Comparison of ENCODE assay signal across 25 cellular contexts in the genomic region with DNA sequence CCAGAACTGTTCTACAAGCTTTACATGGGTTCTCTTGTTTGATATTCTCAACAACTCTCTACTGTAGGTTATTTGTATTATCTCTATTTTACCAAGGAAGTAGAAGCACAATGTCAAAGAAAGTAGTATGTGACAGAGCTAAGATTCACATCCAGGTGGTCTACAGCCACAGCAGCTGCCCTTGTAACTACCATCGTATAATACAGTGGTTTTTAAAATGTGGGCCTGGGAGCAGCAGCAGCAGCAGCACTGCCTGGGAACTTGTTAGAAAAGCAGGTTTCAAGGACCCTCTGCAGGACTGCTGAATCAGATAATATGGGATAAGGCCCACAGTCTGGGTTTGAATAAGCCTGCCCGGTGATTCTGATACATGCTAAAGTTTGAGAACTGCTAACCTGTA.
"Had no signal": no experiment of that assay in that cellular context is flagged by ENCODE, and none has a peak within 500 bp of the region (broad histone marks: within the 10 kb centered on the region; RNA-seq: fewer than 3 reads in every experiment).

No MANE protein-coding gene starts in this region.

- H3K4me1 Mint-ChIP-seq: mesothelial cell of epicardium had no signal

- H3K9me3 Mint-ChIP-seq: dendritic cell treated with granulocyte-macrophage colony-stimulating factor and Interleukin-4, amounts not matched to agents 40 ng/mL and 50 ng/mL, for 4 days; effector memory CD8-positive, alpha-beta T cell; endodermal cell; naive B cell had no signal

- ATAC-seq: effector memory CD8-positive, alpha-beta T cell; esophagus mucosa; gastrocnemius medialis; heart right ventricle; left cardiac atrium; left lung; left ventricle myocardium superior; lower lobe of right lung; mucosa of descending colon had no signal

- H3K27ac ChIP-seq: colonic mucosa, epithelial cell of prostate, esophagus squamous epithelium, gastrocnemius medialis, heart right ventricle, left lung, lower lobe of right lung had no signal

- DNase-seq: colonic mucosa; cortex of kidney; effector CD8-positive, alpha-beta T cell; effector memory CD8-positive, alpha-beta T cell; endodermal cell; erythroblast; esophagus squamous epithelium; foreskin fibroblast; foreskin melanocyte; gastrocnemius medialis; glutamatergic neuron; head of caudate nucleus; heart right ventricle; hippocampal formation; left cardiac atrium; left lung; left ventricle myocardium superior; lower lobe of right lung; mesenchymal stem cell; mucosa of descending colon; naive B cell had no signal

- H3K9me3 ChIP-seq: colonic mucosa, esophagus squamous epithelium, gastrocnemius medialis, heart right ventricle, left lung, lower lobe of right lung, mucosa of descending colon had no signal

- H3K36me3 Mint-ChIP-seq: mesothelial cell of epicardium, naive B cell had no signal

- H3K4me1 ChIP-seq: colonic mucosa, esophagus squamous epithelium, gastrocnemius medialis, heart right ventricle, left lung, lower lobe of right lung had no signal

- H3K4me3 ChIP-seq: colonic mucosa, esophagus squamous epithelium, gastrocnemius medialis, heart right ventricle, left lung, lower lobe of right lung, mucosa of descending colon had no signal

- H3K27ac Mint-ChIP-seq: dendritic cell treated with granulocyte-macrophage colony-stimulating factor and Interleukin-4, amounts not matched to agents 40 ng/mL and 50 ng/mL, for 4 days; effector memory CD8-positive, alpha-beta T cell; endodermal cell; mesothelial cell of epicardium; naive B cell had no signal

- H3K27me3 ChIP-seq: colonic mucosa, esophagus squamous epithelium, gastrocnemius medialis, heart right ventricle, left lung had no signal

- H3K27me3 Mint-ChIP-seq: dendritic cell treated with granulocyte-macrophage colony-stimulating factor and Interleukin-4, amounts not matched to agents 40 ng/mL and 50 ng/mL, for 4 days; effector memory CD8-positive, alpha-beta T cell; naive B cell had no signal

- H3K4me3 Mint-ChIP-seq: dendritic cell treated with granulocyte-macrophage colony-stimulating factor and Interleukin-4, amounts not matched to agents 40 ng/mL and 50 ng/mL, for 4 days; effector memory CD8-positive, alpha-beta T cell; endodermal cell; mesothelial cell of epicardium; naive B cell had no signal

- H3K36me3 ChIP-seq: colonic mucosa, esophagus squamous epithelium, gastrocnemius medialis, heart right ventricle, left lung, lower lobe of right lung had no signal
